Comparison of ENCODE assay signal across 8 cellular contexts in genomic region chr1:205396972-205397616, GRCh38. TPM values are rescaled to one million over a fixed set of nuclear protein-coding genes. Genes with fewer than 3 reads are reported as not detected.
DNase-seq lines count a peak whose midpoint lies in the region; ATAC-seq, FAIRE-seq and TF ChIP-seq lines count a peak whose summit lies in the region.

No MANE protein-coding gene starts in this region.

- no peaks in the 10 kb centered on the region for H3K36me3 ChIP-seq in osteoblast (ENCODE audit: insufficient read depth, low read length)

- peak; percentile 98 for FAIRE-seq in TTC549 (lab: Jason Lieb, UNC)

- H3K27me3 ChIP-seq in osteoblast (ENCODE audit: insufficient read depth, low read length) = peaks cover 9% of the 10 kb centered on the region

- TF ChIP-seq CTCF in AG09319 (IDR thresholded peaks at IDR 0.05; ENCODE audit: low read depth, low read length) (peak; percentile 53), GM12872 (IDR thresholded peaks at IDR 0.05; ENCODE audit: insufficient read depth, low read depth, low read length) (peak; percentile 76), fibroblast of villous mesenchyme (IDR thresholded peaks at IDR 0.05; ENCODE audit: insufficient read depth, low read depth, low read length) (peak; percentile 80), osteoblast (IDR thresholded peaks at IDR 0.05; ENCODE audit: extremely low read depth, low read depth, low read length) (peak; percentile 69)

- ATAC-seq in GM18517 (IDR thresholded peaks at IDR 0.05; ENCODE audit: unreplicated experiment) (no peak), GM21381 (IDR thresholded peaks at IDR 0.05; ENCODE audit: unreplicated experiment) (no peak)

- H3K27ac ChIP-seq in osteoblast (ENCODE audit: low read depth, low read length) = no peak overlapping the region

- no peak overlapping the region for H3K4me2 ChIP-seq in osteoblast (ENCODE audit: insufficient read depth, low read length)

- no peaks in the 10 kb centered on the region for H3K4me1 ChIP-seq in osteoblast (ENCODE audit: insufficient read depth, low read length)

- H4K20me1 ChIP-seq in osteoblast (ENCODE audit: insufficient read depth, low read length) = no peaks in the 10 kb centered on the region

- DNase-seq in AG09319 (ENCODE audit: extremely low read depth, low read depth) = no peak
- peak; percentile 64 for DNase-seq in NCI-H2029 (lab: John Stamatoyannopoulos, UW)
- peak; percentile 36 for DNase-seq in fibroblast of villous mesenchyme (ENCODE audit: low read depth)
- no peak for DNase-seq in osteoblast (ENCODE audit: insufficient read length, low spot score, missing footprints)

- H2AFZ ChIP-seq in osteoblast (ENCODE audit: low read length) = no peak overlapping the region

- no peaks in the 10 kb centered on the region for H3K79me2 ChIP-seq in osteoblast (ENCODE audit: insufficient read depth, low read length)

- no peaks in the 10 kb centered on the region for H3K9me3 ChIP-seq in osteoblast (ENCODE audit: low read depth, low read length)

- H3K4me3 ChIP-seq in fibroblast of villous mesenchyme (ENCODE audit: low read depth, low read length) (no peak overlapping the region), osteoblast (ENCODE audit: insufficient read depth, low read length) (no peak overlapping the region)

RNA-seq across cellular contexts. Expression of gene LEMD1, which starts 24.8 kb away (rescaled TPM):
- total RNA-seq in fibroblast of villous mesenchyme (not detected in 2 replicates), osteoblast (not detected in 2 replicates)

RNA-seq across cellular contexts. Expression of gene KLHDC8A, which starts 40.4 kb away (rescaled TPM):
- total RNA-seq in fibroblast of villous mesenchyme (not detected in 2 replicates), osteoblast (not detected in 2 replicates)

RNA-seq across cellular contexts. Expression of gene BLACAT1, which starts 58.8 kb away (rescaled TPM):
- not detected in 2 replicates for total RNA-seq in fibroblast of villous mesenchyme
- not detected in 2 replicates for total RNA-seq in osteoblast

Comparison
In these comparisons a context has a peak if more than half of its experiments do, and no peak if none do; other contexts are left out.
1. DNase-seq: peak in NCI-H2029 (single experiment) and fibroblast of villous mesenchyme (single experiment); none in AG09319 (single experiment) and osteoblast (single experiment).
2. Peak in every context shown above with its lines, with median percentiles within 50 percentile points of each other: CTCF ChIP-seq.